In genomic region chr7:6375346-6376101, GRCh38 we compare ENCODE assay signal across 2 cellular contexts.
TF ChIP-seq lines count a peak whose summit lies in the region.

No MANE protein-coding gene starts in this region.

TF ChIP-seq in K562, 482 proteins besides CTCF, POLR2A, EP300 and RAD21 (continued from another document and continues in another):
- peak; percentile 4; the same call in 1 of the 2 replicates for TF ChIP-seq ARID4B (CRISPR knock-in tag; IDR thresholded peaks at IDR 0.05)
- TF ChIP-seq E2F8 (IDR thresholded peaks at IDR 0.05; ENCODE audit: low read depth, partially characterized antibody) = no peak
- peak; percentile 21 for TF ChIP-seq CHD1 (IDR thresholded peaks at IDR 0.05; ENCODE audit: low read length)
- 0 out of 2 replicates have a peak, but pooled peaks have one; percentile 15 for TF ChIP-seq MIER1 (IDR thresholded peaks at IDR 0.05; ENCODE audit: low read depth)
- TF ChIP-seq KDM1A (IDR thresholded peaks at IDR 0.05) = peak in 1 of 2 experiments; percentile 48; a peak in 2 of 4 replicates
- TF ChIP-seq PTBP1 (IDR thresholded peaks at IDR 0.05; ENCODE audit: low read depth, low read length) = 0 out of 2 replicates have a peak, but pooled peaks have one; percentile 68

TF ChIP-seq in HepG2, 621 proteins besides CTCF, POLR2A, EP300 and RAD21 (continued from another document):
- no peak for TF ChIP-seq ATF4 (CRISPR knock-in tag; IDR thresholded peaks at IDR 0.05)
- TF ChIP-seq HMGXB4 (CRISPR knock-in tag; IDR thresholded peaks at IDR 0.05; ENCODE audit: borderline replicate concordance in 1 of 2, low read depth in 1 of 2) = 0 out of 4 replicates have a peak, but pooled peaks of 1 of the 2 experiments have one; percentile 25
- no peak for TF ChIP-seq ZNF550 (CRISPR knock-in tag; IDR thresholded peaks at IDR 0.05; ENCODE audit: borderline replicate concordance)
- TF ChIP-seq FOXA3 (CRISPR knock-in tag; IDR thresholded peaks at IDR 0.05) = no peak
- no peak for TF ChIP-seq ZNF724P (CRISPR knock-in tag; IDR thresholded peaks at IDR 0.05; ENCODE audit: borderline replicate concordance)
- TF ChIP-seq NFE2L1 (CRISPR knock-in tag; IDR thresholded peaks at IDR 0.05; ENCODE audit: borderline replicate concordance) = no peak
- no peak for TF ChIP-seq TBP (CRISPR knock-in tag; IDR thresholded peaks at IDR 0.05)
- TF ChIP-seq NFATC3 (CRISPR knock-in tag; IDR thresholded peaks at IDR 0.05) = no peak
